In the genomic region with DNA sequence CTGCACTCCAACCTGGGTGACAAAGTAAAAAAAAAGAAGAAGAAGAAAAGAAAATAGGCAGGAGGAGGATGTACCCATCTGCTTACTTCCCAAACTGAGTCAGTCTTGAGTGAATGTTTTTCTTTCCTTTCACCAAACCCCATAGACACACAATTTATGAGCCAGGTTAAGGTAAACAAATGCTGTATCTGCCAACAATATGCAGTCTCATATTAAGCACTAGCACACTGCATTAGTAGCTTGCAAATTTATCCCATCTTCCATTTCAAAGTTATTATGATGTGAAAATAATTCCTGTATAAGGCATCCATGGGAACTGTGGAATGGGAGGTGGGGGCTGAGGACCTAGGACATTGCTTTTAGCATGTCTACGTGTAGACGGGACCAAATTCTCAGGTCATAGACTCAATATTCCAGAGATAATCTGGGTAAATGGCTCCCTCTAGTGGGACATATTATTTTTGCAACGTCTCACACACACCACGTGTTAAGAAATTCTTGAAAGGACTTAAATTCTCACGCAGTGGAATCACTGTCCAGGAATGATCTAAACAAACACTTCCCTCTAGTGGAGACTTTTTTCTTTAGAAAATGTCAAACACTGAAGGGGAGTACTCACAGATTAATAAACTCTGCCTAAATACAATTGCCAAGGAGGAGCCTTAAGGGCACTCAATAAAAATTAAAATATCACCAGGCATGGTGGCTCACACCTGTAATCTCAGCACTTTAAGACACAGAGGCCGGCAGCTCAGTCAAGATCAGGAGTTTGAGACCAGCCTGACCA, we compare ENCODE assay signal across 1 cellular context.
TF ChIP-seq lines count a peak whose summit lies in the region.

No MANE protein-coding gene starts in this region.

TF ChIP-seq in GM23338, 12 proteins besides CTCF, POLR2A, EP300 and RAD21 (continued from another document):
- TF ChIP-seq, protein P1, sequence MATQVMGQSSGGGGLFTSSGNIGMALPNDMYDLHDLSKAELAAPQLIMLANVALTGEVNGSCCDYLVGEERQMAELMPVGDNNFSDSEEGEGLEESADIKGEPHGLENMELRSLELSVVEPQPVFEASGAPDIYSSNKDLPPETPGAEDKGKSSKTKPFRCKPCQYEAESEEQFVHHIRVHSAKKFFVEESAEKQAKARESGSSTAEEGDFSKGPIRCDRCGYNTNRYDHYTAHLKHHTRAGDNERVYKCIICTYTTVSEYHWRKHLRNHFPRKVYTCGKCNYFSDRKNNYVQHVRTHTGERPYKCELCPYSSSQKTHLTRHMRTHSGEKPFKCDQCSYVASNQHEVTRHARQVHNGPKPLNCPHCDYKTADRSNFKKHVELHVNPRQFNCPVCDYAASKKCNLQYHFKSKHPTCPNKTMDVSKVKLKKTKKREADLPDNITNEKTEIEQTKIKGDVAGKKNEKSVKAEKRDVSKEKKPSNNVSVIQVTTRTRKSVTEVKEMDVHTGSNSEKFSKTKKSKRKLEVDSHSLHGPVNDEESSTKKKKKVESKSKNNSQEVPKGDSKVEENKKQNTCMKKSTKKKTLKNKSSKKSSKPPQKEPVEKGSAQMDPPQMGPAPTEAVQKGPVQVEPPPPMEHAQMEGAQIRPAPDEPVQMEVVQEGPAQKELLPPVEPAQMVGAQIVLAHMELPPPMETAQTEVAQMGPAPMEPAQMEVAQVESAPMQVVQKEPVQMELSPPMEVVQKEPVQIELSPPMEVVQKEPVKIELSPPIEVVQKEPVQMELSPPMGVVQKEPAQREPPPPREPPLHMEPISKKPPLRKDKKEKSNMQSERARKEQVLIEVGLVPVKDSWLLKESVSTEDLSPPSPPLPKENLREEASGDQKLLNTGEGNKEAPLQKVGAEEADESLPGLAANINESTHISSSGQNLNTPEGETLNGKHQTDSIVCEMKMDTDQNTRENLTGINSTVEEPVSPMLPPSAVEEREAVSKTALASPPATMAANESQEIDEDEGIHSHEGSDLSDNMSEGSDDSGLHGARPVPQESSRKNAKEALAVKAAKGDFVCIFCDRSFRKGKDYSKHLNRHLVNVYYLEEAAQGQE (IDR thresholded peaks at IDR 0.05; ENCODE audit: unreplicated experiment), result no peak
